22 cellular contexts compared by ENCODE assay signal in the genomic region with DNA sequence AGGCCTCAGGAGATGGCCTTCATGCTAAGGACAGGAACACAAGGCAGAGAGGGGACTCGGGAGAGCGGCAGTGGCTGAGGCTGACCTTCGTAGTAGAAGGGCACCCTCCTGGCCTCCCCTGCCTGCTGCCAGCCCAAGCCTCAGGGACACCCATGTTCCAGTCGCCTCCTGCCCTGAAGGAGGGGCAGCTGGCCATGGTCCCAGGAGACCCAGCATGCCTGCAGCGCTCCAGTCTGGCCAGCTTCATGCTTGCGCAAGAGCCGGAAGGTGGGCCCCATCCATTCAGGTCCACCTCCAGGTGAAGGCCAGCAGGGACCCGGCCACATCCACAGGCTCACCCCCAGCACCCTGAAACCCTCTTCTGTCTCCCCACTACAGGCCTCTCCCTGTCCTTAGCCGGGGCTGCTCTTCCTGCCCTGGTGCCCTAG. TPM values are rescaled to one million over a fixed set of nuclear protein-coding genes. Genes with fewer than 3 reads are reported as not detected.
DNase-seq lines count a peak whose midpoint lies in the region; ATAC-seq and TF ChIP-seq lines count a peak whose summit lies in the region.
"Had no signal": no experiment of that assay in that cellular context is flagged by ENCODE, and none has a peak within 500 bp of the region (broad histone marks: within the 10 kb centered on the region; RNA-seq: fewer than 3 reads in every experiment).

No MANE protein-coding gene starts in this region.

- H2AFZ ChIP-seq in parathyroid adenoma, result no peak overlapping the region

- POLR2A ChIA-PET in CD4-positive, alpha-beta T cell (lab: Charles Lee), result interaction anchor here (2.4 kb wide), 1 partner anchor 9 kb away, joined by 9 read pairs; no protein-coding TSS in a partner anchor
- POLR2A ChIA-PET in RWPE1 (lab: Yijun Ruan, JAX; ENCODE audit: low non-redundant PET), result no interaction called here

- intact Hi-C loops in CD4-positive, alpha-beta T cell (cut with DNase I, micrococcal nuclease), result loop anchor here in 1 of 2 experiments (10.0 kb wide), 1 partner anchor 323 kb away; no protein-coding TSS in a partner anchor

- H3K27me3 ChIP-seq in CD4-positive, alpha-beta T cell (ENCODE audit: control insufficient read depth, insufficient read depth, low read length), result no peaks in the 10 kb centered on the region
- H3K27me3 ChIP-seq in endodermal cell (ENCODE audit: control insufficient read depth, insufficient read depth, low read length, poor library complexity, severe bottlenecking) (no peaks in the 10 kb centered on the region), parathyroid adenoma (ENCODE audit: control insufficient read depth, insufficient read depth, low read length) (no peaks in the 10 kb centered on the region)

- H3K9me3 Mint-ChIP-seq in CD4-positive, alpha-beta T cell, result no peaks in the 10 kb centered on the region
- H3K9me3 Mint-ChIP-seq in endodermal cell, result no peaks in the 10 kb centered on the region
- H3K9me3 Mint-ChIP-seq: activated CD4-positive, alpha-beta memory T cell treated with anti-CD3 and anti-CD28 coated beads for 36 hours; CD4-positive, CD25-positive, alpha-beta regulatory T cell; naive B cell had no signal

- peaks cover 78% of the 10 kb centered on the region for H3K36me3 Mint-ChIP-seq in CD4-positive, alpha-beta T cell (ENCODE audit: low read depth)
- peaks cover 4% of the 10 kb centered on the region for H3K36me3 Mint-ChIP-seq in endodermal cell (ENCODE audit: low read depth)

- H3K36me3 ChIP-seq in endodermal cell (ENCODE audit: control insufficient read depth, insufficient read depth, low read length), result no peaks in the 10 kb centered on the region
- no peaks in the 10 kb centered on the region for H3K36me3 ChIP-seq in parathyroid adenoma (ENCODE audit: control insufficient read depth, insufficient read depth, low read length)
- H3K36me3 ChIP-seq: thoracic aorta had no signal

- CTCF ChIA-PET in CD4-positive, alpha-beta T cell (lab: Charles Lee), result no interaction called here
- CTCF ChIA-PET in RWPE1 (lab: Yijun Ruan, JAX), result interaction anchor here (0.6 kb wide), 1 partner anchor 407 kb away, joined by 4 read pairs; no protein-coding TSS in a partner anchor

- TF ChIP-seq CTCF in CD4-positive, alpha-beta T cell (IDR thresholded peaks at IDR 0.05), result no peak
- TF ChIP-seq CTCF in RWPE1 (conservative IDR thresholded peaks at IDR 0.05; ENCODE audit: low read depth) (no peak), endodermal cell (conservative IDR thresholded peaks at IDR 0.05) (no peak), parathyroid adenoma (IDR thresholded peaks at IDR 0.05) (no peak)

- peak overlapping the region; percentile 82 for H3K27ac Mint-ChIP-seq in CD4-positive, alpha-beta T cell
- peak overlapping the region; percentile 3 for H3K27ac Mint-ChIP-seq in endodermal cell
- H3K27ac Mint-ChIP-seq: activated CD4-positive, alpha-beta memory T cell treated with anti-CD3 and anti-CD28 coated beads for 36 hours had no signal

- peaks cover 16% of the 10 kb centered on the region for H3K79me2 ChIP-seq in parathyroid adenoma

- H3K4me3 ChIP-seq in endodermal cell (ENCODE audit: low read length) (no peak overlapping the region), parathyroid adenoma (ENCODE audit: low read depth, low read length) (no peak overlapping the region)
- H3K4me3 ChIP-seq: thoracic aorta had no signal

- H3K4me2 ChIP-seq in parathyroid adenoma (ENCODE audit: low read length), result no peak overlapping the region

- DNase-seq in CD4-positive, alpha-beta T cell, result no peak
- DNase-seq in RWPE1 (ENCODE audit: low spot score) (no peak), endodermal cell (no peak), KG1 (lab: John Stamatoyannopoulos, UW) (no peak), Ammon's horn (ENCODE audit: low spot score) (no peak), SK-N-DZ (ENCODE audit: low spot score) (no peak)
- DNase-seq: activated CD4-positive, alpha-beta memory T cell treated with anti-CD3 and anti-CD28 coated beads for 36 hours; activated naive CD4-positive, alpha-beta T cell treated with anti-CD3 and anti-CD28 coated beads, Interleukin-2, amount 50 U/mL, for 16 hours; activated T-cell treated with anti-CD3 and anti-CD28 coated beads for 4 hours; CD4-positive, CD25-positive, alpha-beta regulatory T cell; DMS53; effector memory CD4-positive, alpha-beta T cell; GF-D8; kidney glomerular epithelial cell; mammary epithelial cell; naive B cell; NCI-H1092 treated with DMSO at 0.1 percent for 48 hours; NCI-H2029; stimulated activated CD4-positive, alpha-beta T cell treated with anti-CD3 and anti-CD28 coated beads, Interleukin-1b, Interleukin-23, amount 100 ng/mL, for 48 hours had no signal

- no peak overlapping the region for H3K4me3 Mint-ChIP-seq in CD4-positive, alpha-beta T cell
- no peak overlapping the region for H3K4me3 Mint-ChIP-seq in endodermal cell
- H3K4me3 Mint-ChIP-seq: activated CD4-positive, alpha-beta memory T cell treated with anti-CD3 and anti-CD28 coated beads for 36 hours; CD4-positive, CD25-positive, alpha-beta regulatory T cell; naive B cell had no signal

- H3K27ac ChIP-seq in CD4-positive, alpha-beta T cell (ENCODE audit: low read depth, low read length), result no peak overlapping the region
- H3K27ac ChIP-seq in RWPE1 (peak overlapping the region; percentile 25), endodermal cell (ENCODE audit: low read depth, low read length) (no peak overlapping the region), parathyroid adenoma (peak overlapping the region; percentile 17)
- H3K27ac ChIP-seq: thoracic aorta had no signal

- no peaks in the 10 kb centered on the region for H3K9me3 ChIP-seq in CD4-positive, alpha-beta T cell (ENCODE audit: control insufficient read depth, low read length)
- H3K9me3 ChIP-seq in endodermal cell (ENCODE audit: control insufficient read depth, low read length) (no peaks in the 10 kb centered on the region), parathyroid adenoma (ENCODE audit: control insufficient read depth, low read length) (no peaks in the 10 kb centered on the region)
- H3K9me3 ChIP-seq: thoracic aorta had no signal

- H3K4me1 Mint-ChIP-seq in CD4-positive, alpha-beta T cell (ENCODE audit: low read depth), result peaks cover 42% of the 10 kb centered on the region
- H3K4me1 Mint-ChIP-seq in endodermal cell, result peaks cover 5% of the 10 kb centered on the region

- H3K27me3 Mint-ChIP-seq in CD4-positive, alpha-beta T cell, result no peaks in the 10 kb centered on the region
- peaks cover 4% of the 10 kb centered on the region for H3K27me3 Mint-ChIP-seq in endodermal cell (ENCODE audit: insufficient read depth)
- H3K27me3 Mint-ChIP-seq: activated CD4-positive, alpha-beta memory T cell treated with anti-CD3 and anti-CD28 coated beads for 36 hours; CD4-positive, CD25-positive, alpha-beta regulatory T cell; naive B cell had no signal

- no peaks in the 10 kb centered on the region for H3K4me1 ChIP-seq in endodermal cell (ENCODE audit: control insufficient read depth, insufficient read depth, low read length)
- H3K4me1 ChIP-seq in parathyroid adenoma, result peaks cover 25% of the 10 kb centered on the region

- WGBS in endodermal cell (ENCODE audit: insufficient coverage in 1 of 2, insufficient read length in 1 of 2), 2 experiments, result 92 to 98% methylated on average over 7 to 9 of the region's 9 CpGs

- H3K9ac ChIP-seq in endodermal cell (ENCODE audit: extremely low read depth, low read length, poor library complexity, severe bottlenecking) (no peak overlapping the region), parathyroid adenoma (no peak overlapping the region)

- no peak for ATAC-seq in CD4-positive, alpha-beta T cell (ENCODE audit: poor library complexity)
- ATAC-seq in GM19397 (IDR thresholded peaks at IDR 0.05; ENCODE audit: unreplicated experiment), result no peak

RNA-seq across cellular contexts. Expression of a gene that starts 35.0 kb away (rescaled TPM):
- total RNA-seq in CD4-positive, alpha-beta T cell, result 100 to 1,000 TPM in 1 of 2 experiments, 10 to 100 TPM in 1; 98.8 to 104 TPM
- total RNA-seq in endodermal cell, result 10 to 100 TPM; 41.7 to 45.9 TPM
- 51.8 TPM for polyA plus RNA-seq in endodermal cell (2013, experiment 1 of 2)
- polyA plus RNA-seq in endodermal cell (2013, experiment 2 of 2), result 45.1 TPM
- 73.3 and 73.9 TPM in 2 replicates for polyA plus RNA-seq in SK-N-DZ (2014; cell fraction: cytosol; rRNA removed)
- 151 and 178 TPM in 2 replicates for polyA plus RNA-seq in SK-N-DZ (2014; cell fraction: nucleus; rRNA removed)

Comparison
In these comparisons a context has a peak if more than half of its experiments do, and no peak if none do; other contexts are left out.
1. H3K27ac ChIP-seq: peak in RWPE1 (single experiment) and parathyroid adenoma (single experiment); none in CD4-positive, alpha-beta T cell (single experiment) and endodermal cell (single experiment).